ENCODE assay signal across 8 cellular contexts in genomic region chr9:131423171-131423581, GRCh38. TPM values are rescaled to one million over a fixed set of nuclear protein-coding genes. Genes with fewer than 3 reads are reported as not detected.
DNase-seq lines count a peak whose midpoint lies in the region; ATAC-seq and TF ChIP-seq lines count a peak whose summit lies in the region.

No MANE protein-coding gene starts in this region.

- ATAC-seq in HG03520 (IDR thresholded peaks at IDR 0.05; ENCODE audit: unreplicated experiment), result no peak

- in situ Hi-C loops in G401 (cut with HindIII; ENCODE audit: low sequenced_read_pairs), result no loop called here
- in situ Hi-C loops in astrocyte of the spinal cord (cut with HindIII; ENCODE audit: low sequenced_read_pairs), result no loop called here

- peak; percentile 76 for DNase-seq in G401 (ENCODE audit: low spot score)
- DNase-seq in NCI-H2029 (lab: John Stamatoyannopoulos, UW), result peak; percentile 91
- DNase-seq in astrocyte of the spinal cord (ENCODE audit: low read depth, low spot score), result peak; percentile 89
- DNase-seq in iPS-NIHi7 (ENCODE audit: extremely low spot score), result peak; percentile 67
- no peak for DNase-seq in NCI-H1092 treated with DMSO at 0.1 percent for 48 hours (lab: John Stamatoyannopoulos, UW)
- no peak for DNase-seq in NCI-H1048 (lab: John Stamatoyannopoulos, UW)

- no peaks in the 10 kb centered on the region for H3K9me3 ChIP-seq in skeletal muscle tissue (ENCODE audit: control insufficient read depth in 3 of 3, low read length in 3 of 3)

- no peak for TF ChIP-seq CTCF in astrocyte of the spinal cord (IDR thresholded peaks at IDR 0.05; ENCODE audit: low read depth, low read length)

- no peaks in the 10 kb centered on the region for H3K27me3 ChIP-seq in skeletal muscle tissue (ENCODE audit: control insufficient read depth in 3 of 3, insufficient read depth in 3 of 3, low read length in 3 of 3)

- H3K36me3 ChIP-seq in skeletal muscle tissue (ENCODE audit: control insufficient read depth in 3 of 3, insufficient read depth in 3 of 3, low read length in 3 of 3), result no peaks in the 10 kb centered on the region

- H3K9ac ChIP-seq in skeletal muscle tissue (ENCODE audit: low read depth in 1 of 3, low read length in 3 of 3), result peak overlapping the region; percentile 24 to 34 (median 32)

- peaks cover 56 to 60% (median 59%) of the 10 kb centered on the region in 3 donors for H3K4me1 ChIP-seq in skeletal muscle tissue (ENCODE audit: control insufficient read depth in 3 of 3, insufficient read depth in 3 of 3, low read length in 3 of 3)

- H3K27ac ChIP-seq in skeletal muscle tissue (ENCODE audit: low read depth, low read length), result peak overlapping the region; percentile 74

- H3K4me3 ChIP-seq in astrocyte of the spinal cord (ENCODE audit: low read depth, low read length) (no peak overlapping the region), skeletal muscle tissue (ENCODE audit: low read length in 3 of 3) (peak overlapping the region; percentile 14 to 56 (median 40))

RNA-seq across cellular contexts. Expression of gene PRRC2B, which starts 29.3 kb away (rescaled TPM):
- 48.4 and 51.2 TPM in 2 replicates for total RNA-seq in G401 (2014; rRNA removed; shearing (Covaris generic))
- total RNA-seq in skeletal muscle tissue, result 68.4 TPM

Comparison
In these comparisons a context has a peak if more than half of its experiments do, and no peak if none do; other contexts are left out.
1. DNase-seq: peak in G401 (single experiment), NCI-H2029 (single experiment), astrocyte of the spinal cord (single experiment) and iPS-NIHi7 (single experiment); none in NCI-H1092 treated with DMSO at 0.1 percent for 48 hours (single experiment) and NCI-H1048 (single experiment).